8 cellular contexts compared by ENCODE assay signal in genomic region chr17:14068542-14069250, GRCh38. TPM values are rescaled to one million over a fixed set of nuclear protein-coding genes. Genes with fewer than 3 reads are reported as not detected.
DNase-seq lines count a peak whose midpoint lies in the region; ATAC-seq and TF ChIP-seq lines count a peak whose summit lies in the region.

No MANE protein-coding gene starts in this region.

- peak; percentile 12 for ATAC-seq in GM19463 (IDR thresholded peaks at IDR 0.05; ENCODE audit: unreplicated experiment)

- peaks cover 3 to 6% of the 10 kb centered on the region in 2 donors for H3K36me3 ChIP-seq in duodenal mucosa (ENCODE audit: control insufficient read depth in 1 of 2, insufficient read depth in 2 of 2, low read length in 2 of 2)
- H3K36me3 ChIP-seq in neuron (ENCODE audit: insufficient read depth, low read length), result peaks cover 9% of the 10 kb centered on the region

- H3K27ac ChIP-seq in AG04450 (ENCODE audit: low read depth, low read length), result no peak overlapping the region
- peak overlapping the region; percentile 39 for H3K27ac ChIP-seq in duodenal mucosa (ENCODE audit: low read depth, low read length)

- POLR2A ChIA-PET in AG04450 (lab: Yijun Ruan, JAX), result no interaction called here

- no peaks in the 10 kb centered on the region for H3K27me3 ChIP-seq in AG04450 (ENCODE audit: control insufficient read depth, insufficient read depth, low read length)
- no peaks in the 10 kb centered on the region for H3K27me3 ChIP-seq in duodenal mucosa (ENCODE audit: control insufficient read depth in 1 of 2, insufficient read depth in 2 of 2, low read length in 2 of 2)
- H3K27me3 ChIP-seq in neuron (ENCODE audit: insufficient read depth, low read length), result no peaks in the 10 kb centered on the region

- no peaks in the 10 kb centered on the region; the same call in 1 of the 2 replicates for H3K9me3 ChIP-seq in AG04450 (ENCODE audit: control insufficient read depth, insufficient read depth, low read length)
- H3K9me3 ChIP-seq in duodenal mucosa (ENCODE audit: control insufficient read depth in 1 of 2, low read length in 2 of 2), result no peaks in the 10 kb centered on the region
- H3K9me3 ChIP-seq in neuron (ENCODE audit: low read length), result peaks cover 15% of the 10 kb centered on the region

- peaks cover 22 to 26% of the 10 kb centered on the region in 2 donors for H3K4me1 ChIP-seq in duodenal mucosa (ENCODE audit: control insufficient read depth in 1 of 2, insufficient read depth in 2 of 2, low read length in 2 of 2)
- peaks cover 17% of the 10 kb centered on the region for H3K4me1 ChIP-seq in neuron (ENCODE audit: insufficient read depth, low read length)

- H3K4me3 ChIP-seq in AG04450 (ENCODE audit: low read depth, low read length) (peak overlapping the region; percentile 99), LNCaP clone FGC (ENCODE audit: low read depth, low read length) (peak overlapping the region; percentile 99), duodenal mucosa (ENCODE audit: low read depth in 1 of 2, low read length in 2 of 2) (peak overlapping the region; percentile 99), neuron (ENCODE audit: low read length) (peak overlapping the region; percentile 87)

- TF ChIP-seq CTCF in AG04450 (IDR thresholded peaks at IDR 0.05; ENCODE audit: low read depth, low read length), result no peak
- TF ChIP-seq CTCF in LNCaP clone FGC (IDR thresholded peaks at IDR 0.05; ENCODE audit: control insufficient read depth, extremely low read depth, insufficient read depth), result no peak

- peak overlapping the region; percentile 95 to 98 for H3K9ac ChIP-seq in duodenal mucosa (ENCODE audit: low read depth in 1 of 2, low read length in 2 of 2)

- peak overlapping the region; percentile 88 for H2AFZ ChIP-seq in neuron (ENCODE audit: low read depth, low read length)

- DNase-seq in AG04450 (ENCODE audit: low read depth, low spot score), result no peak
- DNase-seq in LNCaP clone FGC (ENCODE audit: low read depth), result no peak
- DNase-seq in SKM-1 treated with dmso at 0.1 percent for 144 hours (lab: John Stamatoyannopoulos, UW; ENCODE audit: unreplicated experiment), result no peak
- DNase-seq in cerebellum (ENCODE audit: low spot score), result no peak
- DNase-seq in NCI-H1436 (lab: John Stamatoyannopoulos, UW), result no peak

- CTCF ChIA-PET in AG04450 (lab: Charles Lee), result no interaction called here

RNA-seq across cellular contexts. Expression of gene COX10, which starts 0.6 kb away (rescaled TPM):
- 11.1 and 12.9 TPM in 2 replicates for polyA plus RNA-seq in AG04450 (2011; rRNA removed)
- polyA minus RNA-seq in AG04450 (2011; rRNA and poly(A)+ RNA removed), result 17.1 and 20.5 TPM in 2 replicates
- total RNA-seq in cerebellum, result 22.0 TPM
